Comparison of ENCODE assay signal across 13 cellular contexts in genomic region chr5:56685503-56686217, GRCh38.
DNase-seq lines count a peak whose midpoint lies in the region; ATAC-seq and TF ChIP-seq lines count a peak whose summit lies in the region.
"Had no signal": no experiment of that assay in that cellular context is flagged by ENCODE, and none has a peak within 500 bp of the region (broad histone marks: within the 10 kb centered on the region; RNA-seq: fewer than 3 reads in every experiment).

No MANE protein-coding gene starts in this region.

- TF ChIP-seq EP300 in transverse colon (IDR thresholded peaks at IDR 0.05; ENCODE audit: low read depth): no peak

- no peaks in the 10 kb centered on the region for H3K36me3 ChIP-seq in transverse colon
- H3K36me3 ChIP-seq: neural progenitor cell had no signal

- peak; percentile 10 for ATAC-seq in HG03045 (IDR thresholded peaks at IDR 0.05; ENCODE audit: unreplicated experiment)
- ATAC-seq: PC-3 had no signal

- no peak for TF ChIP-seq POLR2A in transverse colon (IDR thresholded peaks at IDR 0.05)

- no peaks in the 10 kb centered on the region for H3K9me3 ChIP-seq in transverse colon

- intact Hi-C loops in transverse colon (cut with DNase I; ENCODE audit: low total_unique reads): no loop called here

- peaks cover 11% of the 10 kb centered on the region for H3K9me3 Mint-ChIP-seq in activated naive CD4-positive, alpha-beta T cell treated with anti-CD3 and anti-CD28 coated beads, Interleukin-2, amount 10 ng/mL, durations not matched to agents 7 days and 5 days
- H3K9me3 Mint-ChIP-seq: neural progenitor cell had no signal

- CTCF ChIA-PET in activated naive CD4-positive, alpha-beta T cell treated with anti-CD3 and anti-CD28 coated beads, Interleukin-2, amount 10 ng/mL, durations not matched to agents 7 days and 5 days (lab: Charles Lee): no interaction called here

- no peaks in the 10 kb centered on the region for H3K4me1 ChIP-seq in transverse colon
- H3K4me1 ChIP-seq: neural progenitor cell had no signal

- 33 to 51% methylated on average over 1 to 2 of the region's 2 CpGs for WGBS in transverse colon (ENCODE audit: low coverage in 1 of 2), 2 donors

- H3K27ac Mint-ChIP-seq in activated naive CD4-positive, alpha-beta T cell treated with anti-CD3 and anti-CD28 coated beads, Interleukin-2, amount 10 ng/mL, durations not matched to agents 7 days and 5 days: peak overlapping the region; percentile 84
- H3K27ac Mint-ChIP-seq: neural progenitor cell had no signal

- H3K36me3 Mint-ChIP-seq in activated naive CD4-positive, alpha-beta T cell treated with anti-CD3 and anti-CD28 coated beads, Interleukin-2, amount 10 ng/mL, durations not matched to agents 7 days and 5 days: peaks cover 40% of the 10 kb centered on the region
- H3K36me3 Mint-ChIP-seq: neural progenitor cell had no signal

- peak overlapping the region in 3 of 4 donors; percentile 40 to 52 (median 40) for H3K27ac ChIP-seq in transverse colon
- H3K27ac ChIP-seq: neural progenitor cell had no signal

- no peaks in the 10 kb centered on the region for H3K27me3 ChIP-seq in transverse colon
- H3K27me3 ChIP-seq: neural progenitor cell had no signal

- no peak overlapping the region for H3K4me3 Mint-ChIP-seq in activated naive CD4-positive, alpha-beta T cell treated with anti-CD3 and anti-CD28 coated beads, Interleukin-2, amount 10 ng/mL, durations not matched to agents 7 days and 5 days
- H3K4me3 Mint-ChIP-seq: neural progenitor cell had no signal

- peaks cover 72% of the 10 kb centered on the region for H3K4me1 Mint-ChIP-seq in activated naive CD4-positive, alpha-beta T cell treated with anti-CD3 and anti-CD28 coated beads, Interleukin-2, amount 10 ng/mL, durations not matched to agents 7 days and 5 days

- TF ChIP-seq CTCF in transverse colon (IDR thresholded peaks at IDR 0.05): no peak

- in situ Hi-C loops in transverse colon (cut with MboI; ENCODE audit: low pct_ligation_motif_present in 1 of 4, low pct_unique_long_range_greater_than_20kb in 1 of 4, low sequenced_read_pairs in 3 of 4): no loop called here

- H3K4me3 ChIP-seq in transverse colon: no peak overlapping the region
- H3K4me3 ChIP-seq: neural progenitor cell had no signal

- no peak for DNase-seq in activated naive CD4-positive, alpha-beta T cell treated with anti-CD3 and anti-CD28 coated beads, Interleukin-2, amount 10 ng/mL, durations not matched to agents 7 days and 5 days
- no peak for DNase-seq in activated naive CD4-positive, alpha-beta T cell treated with anti-CD3 and anti-CD28 coated beads, Interleukin-2, amount 50 U/mL, for 16 hours
- DNase-seq in amniotic epithelial cell (ENCODE audit: low read depth) (peak; percentile 31), transverse colon (no peak), activated gamma-delta T cell treated with Interleukin-2 at 50 U/mL for 16 hours (no peak), nucleus accumbens (lab: John Stamatoyannopoulos, UW) (no peak), medulla oblongata (ENCODE audit: extremely low spot score) (no peak)
- DNase-seq: activated T-cell treated with anti-CD3 and anti-CD28 coated beads, Interleukin-2, amount 50 U/mL, for 1 hour; NCI-H2081; PC-3; stimulated activated naive CD4-positive, alpha-beta T cell treated with Interleukin-2 at 50 U/mL for 16 hours had no signal

- H3K27me3 Mint-ChIP-seq in activated naive CD4-positive, alpha-beta T cell treated with anti-CD3 and anti-CD28 coated beads, Interleukin-2, amount 10 ng/mL, durations not matched to agents 7 days and 5 days: peaks cover 11% of the 10 kb centered on the region
